Comparison of ENCODE assay signal across 17 cellular contexts in the genomic region with DNA sequence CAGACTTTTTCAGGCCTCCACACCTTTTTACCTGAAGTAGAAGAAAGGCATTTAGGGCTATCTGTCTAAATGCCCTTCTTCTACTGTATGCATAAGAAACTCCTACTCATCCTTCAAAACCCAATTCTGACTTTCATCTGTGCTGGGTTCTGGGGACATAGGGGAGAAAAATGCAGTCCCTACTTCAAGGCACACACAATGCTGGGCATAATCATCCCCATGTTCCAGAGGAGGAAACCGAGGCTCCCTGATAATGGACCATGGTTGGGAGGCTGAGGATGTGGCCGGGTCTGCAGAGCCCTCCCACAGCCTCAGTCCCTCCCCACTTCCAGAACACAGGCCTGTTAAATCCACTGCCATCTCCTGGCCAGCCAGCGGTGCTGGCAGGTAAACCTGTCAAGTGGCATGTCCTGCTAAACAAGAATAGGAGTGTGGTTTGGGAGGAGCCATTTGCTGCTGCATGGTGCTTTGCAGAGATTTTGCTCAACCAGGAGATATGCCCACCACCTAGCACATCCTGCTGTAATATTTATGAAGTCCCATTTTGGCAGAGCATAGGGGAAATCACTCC. TPM values are rescaled to one million over a fixed set of nuclear protein-coding genes. Genes with fewer than 3 reads are reported as not detected.
DNase-seq lines count a peak whose midpoint lies in the region; ATAC-seq, FAIRE-seq and TF ChIP-seq lines count a peak whose summit lies in the region.
"Had no signal": no experiment of that assay in that cellular context is flagged by ENCODE, and none has a peak within 500 bp of the region (broad histone marks: within the 10 kb centered on the region; RNA-seq: fewer than 3 reads in every experiment).

No MANE protein-coding gene starts in this region.

- H2AFZ ChIP-seq in keratinocyte (ENCODE audit: control insufficient read depth, low read length), result no peak overlapping the region

- POLR2A ChIA-PET in Panc1 (lab: Charles Lee), result no interaction called here

- no peak for FAIRE-seq in keratinocyte (lab: Jason Lieb, UNC)

- in situ Hi-C loops in Panc1 (cut with HindIII; ENCODE audit: low pct_unique_long_range_greater_than_20kb, low sequenced_read_pairs), result no loop called here

- H3K79me2 ChIP-seq in keratinocyte (ENCODE audit: control insufficient read depth, insufficient read depth, low read length), result no peaks in the 10 kb centered on the region

- H3K36me3 ChIP-seq in Panc1 (ENCODE audit: control insufficient read depth, insufficient read depth, low read length) (no peaks in the 10 kb centered on the region), keratinocyte (ENCODE audit: control insufficient read depth in 2 of 2, extremely low read depth in 1 of 2, insufficient read depth in 2 of 2, low read length in 2 of 2) (no peaks in the 10 kb centered on the region), uterus (no peaks in the 10 kb centered on the region)
- H3K36me3 ChIP-seq: left ventricle myocardium inferior had no signal

- CTCF ChIA-PET in Panc1 (lab: Charles Lee), result no interaction called here

- no peak overlapping the region for H3K9ac ChIP-seq in keratinocyte (ENCODE audit: control insufficient read depth, extremely low read depth, insufficient read depth, low read length)

- peak; percentile 30; the same call in 1 of the 2 replicates for TF ChIP-seq CTCF in LNCAP (IDR thresholded peaks at IDR 0.05)
- no peak for TF ChIP-seq CTCF in Panc1 (IDR thresholded peaks at IDR 0.05)
- peak in 2 of 3 experiments; percentile 42 to 53 for TF ChIP-seq CTCF in keratinocyte (optimal IDR thresholded peaks at IDR 0.05 in 1 of 3, IDR thresholded peaks at IDR 0.05 in 1 of 3, conservative IDR thresholded peaks at IDR 0.05 in 1 of 3; ENCODE audit: extremely low read depth in 1 of 3, insufficient read depth in 2 of 3, low read length in 3 of 3)
- no peak for TF ChIP-seq CTCF in uterus (IDR thresholded peaks at IDR 0.05)

- dilution Hi-C loops in keratinocyte (cut with MboI; ENCODE audit: extremely low pct_ligation_motif_present, low sequenced_read_pairs), result no loop called here

- no peaks in the 10 kb centered on the region for H4K20me1 ChIP-seq in keratinocyte (ENCODE audit: control insufficient read depth, extremely low read depth, insufficient read depth, low read length)

- ATAC-seq in Panc1 (peak; percentile 54; the same call in 1 of the 2 replicates), GM18511 (IDR thresholded peaks at IDR 0.05; ENCODE audit: unreplicated experiment) (no peak), GM21529 (IDR thresholded peaks at IDR 0.05; ENCODE audit: unreplicated experiment) (no peak)
- ATAC-seq: activated CD4-positive, alpha-beta T cell treated with anti-CD3 and anti-CD28 coated beads for 36 hours; activated T-cell treated with anti-CD3 and anti-CD28 coated beads, Interleukin-2, amount 50 U/mL, for 4 hours; natural killer cell treated with Interleukin-12 subunit alpha and Interleukin-12 subunit beta and Interleukin-15 and Interleukin-18, amount 100 ng/mL, for 72 hours had no signal

- H3K9me1 ChIP-seq in keratinocyte (ENCODE audit: control insufficient read depth, extremely low read depth, insufficient read depth, low read length), result no peaks in the 10 kb centered on the region

- no peak overlapping the region for H3K4me2 ChIP-seq in keratinocyte (ENCODE audit: control insufficient read depth, extremely low read depth, insufficient read depth, low read depth, low read length)

- intact Hi-C loops in Panc1 (cut with micrococcal nuclease; ENCODE audit: unreplicated experiment), result no loop called here
- intact Hi-C loops in uterus (cut with DNase I; ENCODE audit: low total_unique reads), result no loop called here

- no peak overlapping the region for H3K27ac ChIP-seq in Panc1 (ENCODE audit: low read length)
- no peak overlapping the region for H3K27ac ChIP-seq in keratinocyte (ENCODE audit: control insufficient read depth, insufficient read depth, low read length)
- H3K27ac ChIP-seq in uterus, result no peak overlapping the region
- H3K27ac ChIP-seq: C4-2B, left ventricle myocardium inferior had no signal

- H3K9me3 ChIP-seq in Panc1 (ENCODE audit: control insufficient read depth, insufficient read depth, low read depth, low read length) (no peaks in the 10 kb centered on the region), keratinocyte (ENCODE audit: control insufficient read depth, low read depth, low read length) (no peaks in the 10 kb centered on the region), uterus (no peaks in the 10 kb centered on the region)
- H3K9me3 ChIP-seq: left ventricle myocardium inferior had no signal

- BruUV-seq in Panc1 (replicated peaks; lab: Mats Ljungman, UMichigan), result no TSS peak

- H3K27me3 ChIP-seq in Panc1 (ENCODE audit: control insufficient read depth, insufficient read depth, low read length), result peaks cover 2% of the 10 kb centered on the region; the same call in 1 of the 2 replicates
- H3K27me3 ChIP-seq in keratinocyte (ENCODE audit: control insufficient read depth, extremely low read depth, insufficient read depth, low read length), result peaks cover 4% of the 10 kb centered on the region
- no peaks in the 10 kb centered on the region for H3K27me3 ChIP-seq in uterus
- H3K27me3 ChIP-seq: dorsolateral prefrontal cortex had no signal

- no peak for TF ChIP-seq POLR2A in uterus (IDR thresholded peaks at IDR 0.05)

- H3K4me3 ChIP-seq in Panc1 (ENCODE audit: low read depth in 2 of 2, low read length in 2 of 2), result no peak overlapping the region
- H3K4me3 ChIP-seq in keratinocyte (ENCODE audit: control insufficient read depth in 2 of 3, extremely low read depth in 1 of 3, insufficient read depth in 2 of 3, low read depth in 1 of 3, low read length in 3 of 3), result no peak overlapping the region
- no peak overlapping the region for H3K4me3 ChIP-seq in uterus
- H3K4me3 ChIP-seq: dorsolateral prefrontal cortex, left ventricle myocardium inferior had no signal

- peak; percentile 76 for DNase-seq in DMS153 (lab: John Stamatoyannopoulos, UW)
- no peak for DNase-seq in Panc1 (ENCODE audit: low read depth, low spot score)
- no peak for DNase-seq in keratinocyte (ENCODE audit: low read depth, low spot score)
- no peak for DNase-seq in activated CD4-positive, alpha-beta T cell treated with anti-CD3 and anti-CD28 coated beads, Interleukin-2, amount 50 U/mL, for 1 hour
- DNase-seq in uterus, result no peak
- DNase-seq: activated CD4-positive, alpha-beta T cell treated with anti-CD3 and anti-CD28 coated beads for 36 hours; activated T-cell treated with anti-CD3 and anti-CD28 coated beads, Interleukin-2, amount 50 U/mL, for 4 hours; anterior cingulate cortex; Kasumi-1; left ventricle myocardium inferior had no signal

- H3K4me1 ChIP-seq in Panc1 (ENCODE audit: control insufficient read depth, insufficient read depth, low read length), result no peaks in the 10 kb centered on the region
- no peaks in the 10 kb centered on the region for H3K4me1 ChIP-seq in keratinocyte (ENCODE audit: control insufficient read depth, extremely low read depth, insufficient read depth, low read length)
- H3K4me1 ChIP-seq in uterus, result no peaks in the 10 kb centered on the region
- H3K4me1 ChIP-seq: left ventricle myocardium inferior had no signal

RNA-seq across cellular contexts. Expression of a gene that starts 32.0 kb away (rescaled TPM):
- total RNA-seq in Panc1 (2021; ENCODE audit: unreplicated experiment), result 2.3 TPM
- polyA plus RNA-seq in Panc1 (2012; ENCODE audit: insufficient read length), result 3.8 TPM
- 0.01 to 0.03 TPM (median 0.03 TPM) in 3 replicates for polyA plus RNA-seq in keratinocyte
- polyA plus RNA-seq in keratinocyte (2011; ENCODE audit: low read depth), result 0.14 TPM
- 0.06 TPM in 2 replicates for polyA plus RNA-seq in keratinocyte (2011; cell fraction: cytosol; rRNA removed)
- 0.04 TPM in 1 of 2 replicates, not detected in the other for polyA plus RNA-seq in keratinocyte (2011; cell fraction: nucleus; rRNA removed)
- 0.49 TPM in 1 of 2 replicates, not detected in the other for polyA plus RNA-seq in keratinocyte (2012; ENCODE audit: low replicate concordance)
- polyA minus RNA-seq in keratinocyte, result 0.20 to 0.98 TPM in 2 of 3 replicates, not detected in the other
- polyA minus RNA-seq in keratinocyte (2011; cell fraction: cytosol; rRNA and poly(A)+ RNA removed), result not detected
- polyA minus RNA-seq in keratinocyte (2011; cell fraction: nucleus; rRNA and poly(A)+ RNA removed), result 0.16 and 0.42 TPM in 2 replicates
- total RNA-seq in uterus, result 1 to 10 TPM in 3 of 4 donors, under 1 TPM in 1; 0.88 to 7.3 (median 4.1) TPM
- total RNA-seq: activated CD4-positive, alpha-beta T cell treated with anti-CD3 and anti-CD28 coated beads for 36 hours; activated T-cell treated with anti-CD3 and anti-CD28 coated beads, Interleukin-2, amount 50 U/mL, for 4 hours; fibroblast of villous mesenchyme; natural killer cell treated with Interleukin-12 subunit alpha and Interleukin-12 subunit beta and Interleukin-15 and Interleukin-18, amount 100 ng/mL, for 72 hours had no signal

Comparison
In these comparisons a context has a peak if more than half of its experiments do, and no peak if none do; other contexts are left out.
1. CTCF ChIP-seq: peak in LNCAP (single experiment) and keratinocyte (2 of 3); none in Panc1 (single experiment) and uterus (0 of 4).